16 cellular contexts compared by ENCODE assay signal in the genomic region with DNA sequence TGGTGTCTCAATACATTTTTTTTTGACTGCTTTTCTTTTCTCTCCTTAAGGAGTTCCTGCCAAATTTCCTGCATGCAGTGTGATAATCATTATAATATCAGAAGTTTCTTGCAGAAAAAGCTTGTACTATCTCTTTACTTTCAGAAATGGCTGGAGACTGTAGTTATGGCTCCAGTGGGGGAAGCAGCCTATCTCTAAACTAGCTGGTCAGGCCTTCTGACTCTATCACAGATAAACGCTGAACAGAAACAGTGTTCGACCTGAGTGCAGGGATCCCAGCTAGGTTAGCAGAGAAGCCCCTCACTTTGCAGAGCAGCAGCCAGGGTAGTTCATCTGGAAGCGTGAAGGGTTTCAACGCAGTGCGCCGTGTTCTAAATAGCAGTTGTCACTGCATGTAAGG. TPM values are rescaled to one million over a fixed set of nuclear protein-coding genes. Genes with fewer than 3 reads are reported as not detected.
DNase-seq lines count a peak whose midpoint lies in the region; ATAC-seq and TF ChIP-seq lines count a peak whose summit lies in the region.
"Had no signal": no experiment of that assay in that cellular context is flagged by ENCODE, and none has a peak within 500 bp of the region (broad histone marks: within the 10 kb centered on the region; RNA-seq: fewer than 3 reads in every experiment).

No MANE protein-coding gene starts in this region.

- no peaks in the 10 kb centered on the region for H3K36me3 Mint-ChIP-seq in activated T-cell treated with anti-CD3 and anti-CD28 coated beads, Interleukin-2, amount 50 U/mL, for 4 hours (ENCODE audit: insufficient read depth)
- H3K36me3 Mint-ChIP-seq in progenitor cell of endocrine pancreas (ENCODE audit: insufficient read depth), result peaks cover 3% of the 10 kb centered on the region

- H3K9me3 ChIP-seq in SU-DHL-6 (ENCODE audit: insufficient read depth, low read length) (no peaks in the 10 kb centered on the region), mammary epithelial cell (replicated peaks; ENCODE audit: insufficient read depth, low read length) (no peaks in the 10 kb centered on the region)
- H3K9me3 ChIP-seq: lower lobe of right lung, neutrophil, sigmoid colon, SJCRH30 had no signal

- peaks cover 5% of the 10 kb centered on the region for H3K4me1 ChIP-seq in mammary epithelial cell (ENCODE audit: insufficient read depth, low read length)

- H2AFZ ChIP-seq in SU-DHL-6 (ENCODE audit: low read depth, low read length, severe bottlenecking) (no peak overlapping the region), mammary epithelial cell (ENCODE audit: low read depth, low read length) (no peak overlapping the region)

- H3K27ac ChIP-seq in SU-DHL-6 (ENCODE audit: low read depth, low read length), result no peak overlapping the region
- no peak overlapping the region for H3K27ac ChIP-seq in mammary epithelial cell (ENCODE audit: insufficient read depth, low read depth, low read length)
- H3K27ac ChIP-seq: dorsolateral prefrontal cortex, lower lobe of right lung, neutrophil, sigmoid colon had no signal

- peaks cover 17% of the 10 kb centered on the region for H3F3A ChIP-seq in SU-DHL-6 (ENCODE audit: insufficient read depth)

- no peak for DNase-seq in activated T-cell treated with anti-CD3 and anti-CD28 coated beads, Interleukin-2, amount 50 U/mL, for 4 hours
- no peak for DNase-seq in activated T-cell treated with anti-CD3 and anti-CD28 coated beads, Interleukin-2, amount 50 U/mL, for 48 hours
- DNase-seq in mammary epithelial cell (no peak), progenitor cell of endocrine pancreas (ENCODE audit: low spot score, unreplicated experiment) (no peak), glomerular visceral epithelial cell (ENCODE audit: extremely low spot score) (no peak), foreskin melanocyte (no peak)
- DNase-seq in stimulated activated CD4-positive, alpha-beta T cell treated with anti-CD3 and anti-CD28 coated beads, Interleukin-4, amount 100 ng/mL, for 1 hour, result no peak
- DNase-seq: dorsolateral prefrontal cortex; lower lobe of right lung; NCI-H2171 treated with DMSO at 0.1 percent for 48 hours; NK-92 treated with Interleukin-12 subunit alpha and Interleukin-12 subunit beta, amount 100 ng/mL, for 24 hours; sigmoid colon; stimulated activated CD4-positive, alpha-beta T cell treated with anti-CD3 and anti-CD28 coated beads, Interleukin-4, amount 100 ng/mL, for 4 hours had no signal

- CTCF ChIA-PET in mammary epithelial cell (lab: Charles Lee; ENCODE audit: low non-redundant PET), result no interaction called here

- dilution Hi-C loops in mammary epithelial cell (cut with HindIII; ENCODE audit: low sequenced_read_pairs), result no loop called here

- no peaks in the 10 kb centered on the region for H4K20me1 ChIP-seq in SU-DHL-6 (ENCODE audit: low read depth, low read length)
- H4K20me1 ChIP-seq in mammary epithelial cell (ENCODE audit: insufficient read depth, low read length), result no peaks in the 10 kb centered on the region

- BruUV-seq in mammary epithelial cell (replicated peaks; lab: Mats Ljungman, UMichigan), result TSS peak; percentile 13

- H3K27ac Mint-ChIP-seq in progenitor cell of endocrine pancreas, result peak overlapping the region; percentile 22

- peaks cover 7% of the 10 kb centered on the region for H3K4me1 Mint-ChIP-seq in activated T-cell treated with anti-CD3 and anti-CD28 coated beads, Interleukin-2, amount 50 U/mL, for 4 hours (ENCODE audit: low read depth)
- H3K4me1 Mint-ChIP-seq in progenitor cell of endocrine pancreas (ENCODE audit: low read depth), result peaks cover 3% of the 10 kb centered on the region

- H3K9ac ChIP-seq in SU-DHL-6 (ENCODE audit: low read length) (no peak overlapping the region), mammary epithelial cell (ENCODE audit: insufficient read depth, low read length) (no peak overlapping the region)

- H3K4me2 ChIP-seq in SU-DHL-6 (ENCODE audit: low read depth, low read length, poor library complexity, severe bottlenecking) (peak overlapping the region; percentile 62), mammary epithelial cell (ENCODE audit: insufficient read depth, low read depth, low read length) (no peak overlapping the region)

- in situ Hi-C loops in mammary epithelial cell (cut with MboI; ENCODE audit: low sequenced_read_pairs in 2 of 2), result no loop called here

- no peaks in the 10 kb centered on the region for H3K9me2 ChIP-seq in SU-DHL-6 (replicated peaks; ENCODE audit: insufficient read depth, low read length)

- H3K27me3 Mint-ChIP-seq in activated T-cell treated with anti-CD3 and anti-CD28 coated beads, Interleukin-2, amount 50 U/mL, for 4 hours (ENCODE audit: low read depth), result no peaks in the 10 kb centered on the region
- H3K27me3 Mint-ChIP-seq in progenitor cell of endocrine pancreas, result peaks cover 6% of the 10 kb centered on the region

- no peaks in the 10 kb centered on the region for H3K79me2 ChIP-seq in SU-DHL-6 (ENCODE audit: insufficient read depth, low read length)
- H3K79me2 ChIP-seq in mammary epithelial cell (ENCODE audit: insufficient read depth, low read length), result no peaks in the 10 kb centered on the region

- 98% methylated on average over 6 of the region's 6 CpGs for WGBS in mammary epithelial cell (ENCODE audit: low coverage, missing lambda C conversion rate)

- no peak for ATAC-seq in activated T-cell treated with anti-CD3 and anti-CD28 coated beads, Interleukin-2, amount 50 U/mL, for 4 hours
- ATAC-seq: lower lobe of right lung had no signal

- H3K9me3 Mint-ChIP-seq in activated T-cell treated with anti-CD3 and anti-CD28 coated beads, Interleukin-2, amount 50 U/mL, for 4 hours, result no peaks in the 10 kb centered on the region
- no peaks in the 10 kb centered on the region for H3K9me3 Mint-ChIP-seq in progenitor cell of endocrine pancreas (ENCODE audit: low read depth)

- TF ChIP-seq CTCF in SU-DHL-6 (IDR thresholded peaks at IDR 0.05; ENCODE audit: insufficient read depth, low read length, poor library complexity, severe bottlenecking), result no peak
- TF ChIP-seq CTCF in mammary epithelial cell (conservative IDR thresholded peaks at IDR 0.05 in 1 of 2, IDR thresholded peaks at IDR 0.05 in 1 of 2; ENCODE audit: extremely low read depth in 1 of 2, insufficient read depth in 1 of 2, low read depth in 1 of 2, low read length in 2 of 2), result no peak
- TF ChIP-seq CTCF in progenitor cell of endocrine pancreas (IDR thresholded peaks at IDR 0.05; ENCODE audit: unreplicated experiment), result no peak

- H3K4me3 Mint-ChIP-seq in activated T-cell treated with anti-CD3 and anti-CD28 coated beads, Interleukin-2, amount 50 U/mL, for 4 hours, result peak overlapping the region; percentile 88
- H3K4me3 Mint-ChIP-seq in progenitor cell of endocrine pancreas (ENCODE audit: low read depth), result peak overlapping the region; percentile 66

- no peaks in the 10 kb centered on the region for H3K27me3 ChIP-seq in SU-DHL-6 (ENCODE audit: low read length)
- H3K27me3 ChIP-seq in mammary epithelial cell (ENCODE audit: insufficient read depth, low read length), result no peaks in the 10 kb centered on the region
- H3K27me3 ChIP-seq: dorsolateral prefrontal cortex, sigmoid colon, SJCRH30 had no signal

- H3K4me3 ChIP-seq in SU-DHL-6 (ENCODE audit: insufficient read depth, low read length, poor library complexity, severe bottlenecking) (no peak overlapping the region), mammary epithelial cell (replicated peaks in 1 of 3; ENCODE audit: insufficient read depth in 1 of 3, low read depth in 2 of 3, low read length in 3 of 3) (no peak overlapping the region)
- H3K4me3 ChIP-seq: lower lobe of right lung, sigmoid colon had no signal

- intact Hi-C loops in mammary epithelial cell (cut with micrococcal nuclease), result no loop called here

- H3K36me3 ChIP-seq in SU-DHL-6 (ENCODE audit: low read length) (peaks cover 9% of the 10 kb centered on the region; the same call in 1 of the 2 replicates), mammary epithelial cell (ENCODE audit: insufficient read depth, low read length) (peaks cover 7% of the 10 kb centered on the region)
- H3K36me3 ChIP-seq: lower lobe of right lung, neutrophil, sigmoid colon had no signal

RNA-seq across cellular contexts. Expression of a gene that starts 1.9 kb away (rescaled TPM):
- 10 to 100 TPM; 17.4 to 30.2 (median 26.7) TPM for total RNA-seq in activated T-cell treated with anti-CD3 and anti-CD28 coated beads, Interleukin-2, amount 50 U/mL, for 4 hours
- total RNA-seq in mammary epithelial cell (10 to 100 TPM in 1 of 2 donors, 1 to 10 TPM in 1; 5.3 to 10.5 TPM), progenitor cell of endocrine pancreas (16.5 and 18.4 TPM in 2 replicates)
- 13.9 TPM for polyA plus RNA-seq in mammary epithelial cell
- 6.5 TPM for polyA minus RNA-seq in mammary epithelial cell
